Comparison of ENCODE assay signal across 1 cellular context in genomic region chr16:87827588-87827915, GRCh38.
TF ChIP-seq lines count a peak whose summit lies in the region.

No MANE protein-coding gene starts in this region.

TF ChIP-seq in HCT116, 20 proteins besides CTCF, POLR2A, EP300 and RAD21:
- TF ChIP-seq POLR2AphosphoS5 (IDR thresholded peaks at IDR 0.05; ENCODE audit: low read depth, low read length) = peak; percentile 11; the same call in 1 of the 2 replicates
